41 cellular contexts compared by ENCODE assay signal in the genomic region with DNA sequence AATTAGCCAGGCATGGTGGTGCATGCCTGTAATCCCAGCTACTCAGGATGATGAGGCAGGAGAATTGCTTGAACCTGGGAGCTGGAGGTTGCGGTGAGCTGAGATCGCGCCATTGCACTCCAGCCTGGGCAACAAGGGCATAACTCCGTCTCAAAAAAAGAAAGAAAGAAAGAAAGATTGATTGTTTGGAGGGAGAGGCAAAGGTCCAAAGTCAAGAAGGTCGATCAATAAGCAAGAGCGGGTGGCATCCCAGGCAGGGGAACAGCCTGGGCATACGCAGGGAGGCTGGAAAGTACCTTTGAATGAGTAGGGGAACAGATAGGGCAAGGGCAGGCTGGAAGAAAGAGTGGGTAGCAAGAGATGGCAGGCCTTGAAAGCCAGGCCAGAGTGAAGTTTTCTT. TPM values are rescaled to one million over a fixed set of nuclear protein-coding genes. Genes with fewer than 3 reads are reported as not detected.
"Had no signal": no experiment of that assay in that cellular context is flagged by ENCODE, and none has a peak within 500 bp of the region (broad histone marks: within the 10 kb centered on the region; RNA-seq: fewer than 3 reads in every experiment).

No MANE protein-coding gene starts in this region.

- H3K9me3 Mint-ChIP-seq: activated B cell treated with CpG ODN at 0.5 μM for 24 hours; activated CD4-positive, alpha-beta memory T cell treated with anti-CD3 and anti-CD28 coated beads for 36 hours; activated CD4-positive, alpha-beta T cell treated with anti-CD3 and anti-CD28 coated beads, Interleukin-2, amount 10 ng/mL, durations not matched to agents 24 days and 14 days; activated CD8-positive, alpha-beta T cell treated with anti-CD3 and anti-CD28 coated beads for 36 hours; activated naive CD4-positive, alpha-beta T cell treated with anti-CD3 and anti-CD28 coated beads for 36 hours; activated naive CD4-positive, alpha-beta T cell treated with anti-CD3 and anti-CD28 coated beads, Interleukin-2, amount 50 U/mL, for 72 hours; activated naive CD8-positive, alpha-beta T cell treated with anti-CD3 and anti-CD28 coated beads for 36 hours; activated T-cell treated with anti-CD3 and anti-CD28 coated beads, Interleukin-2, amount 50 U/mL, for 4 hours; activated T-cell treated with anti-CD3 and anti-CD28 coated beads, Interleukin-2, amount 50 U/mL, for 72 hours; activated T-helper 1 cell treated with anti-CD3 and anti-CD28 coated beads, Interleukin-12 subunit alpha, Interleukin-12 subunit beta, Interleukin-2, Interleukin-4 antibody, amounts not matched to agents 30 ng/mL and 10 ng/mL and 1 ng/mL, durations not matched to agents 14 hours and 24 hours and 36 hours; activated T-helper 17 cell treated with anti-CD3 and anti-CD28 coated beads, Interleukin-2, amount 50 U/mL, for 72 hours; central memory CD8-positive, alpha-beta T cell; T-helper 1 cell treated with Interleukin-12 subunit alpha and Interleukin-12 subunit beta and Interleukin-4 antibody, amounts not matched to agents 30 μg/mL and 1 μg/mL, for 36 hours; T-helper 2 cell treated with Interferon-gamma antibody and Interleukin-4, amounts not matched to agents 5 μg/mL and 100 μg/mL, for 36 hours had no signal

- H3K9me3 ChIP-seq: adrenal gland, body of pancreas, breast epithelium had no signal

- H3K36me3 ChIP-seq: adrenal gland, brain microvascular endothelial cell, breast epithelium had no signal

- DNase-seq: activated B cell treated with CpG ODN at 0.5 μM for 24 hours; activated CD4-positive, alpha-beta memory T cell treated with anti-CD3 and anti-CD28 coated beads for 36 hours; activated CD4-positive, alpha-beta T cell treated with anti-CD3 and anti-CD28 coated beads for 4 hours; activated CD4-positive, alpha-beta T cell treated with anti-CD3 and anti-CD28 coated beads, Interleukin-2, amount 10 ng/mL, durations not matched to agents 24 days and 14 days; activated CD4-positive, alpha-beta T cell treated with anti-CD3 and anti-CD28 coated beads, Interleukin-2, amount 50 U/mL, for 1 hour; activated CD4-positive, alpha-beta T cell treated with anti-CD3 and anti-CD28 coated beads, Interleukin-2, amount 50 U/mL, for 4 hours; activated CD4-positive, CD25-positive, alpha-beta regulatory T cell treated with anti-CD3 and anti-CD28 coated beads, Interleukin-2, amount 50 U/mL, for 72 hours; activated CD8-positive, alpha-beta memory T cell treated with anti-CD3 and anti-CD28 coated beads, Interleukin-2, amount 50 U/mL, for 4 hours; activated CD8-positive, alpha-beta T cell treated with anti-CD3 and anti-CD28 coated beads for 36 hours; activated effector memory CD4-positive, alpha-beta T cell treated with anti-CD3 and anti-CD28 coated beads, Interleukin-2, amount 50 U/mL, for 16 hours; activated gamma-delta T cell treated with Interleukin-2 at 50 U/mL for 16 hours; activated naive CD4-positive, alpha-beta T cell; activated naive CD4-positive, alpha-beta T cell treated with anti-CD3 and anti-CD28 coated beads for 36 hours; activated naive CD4-positive, alpha-beta T cell treated with anti-CD3 and anti-CD28 coated beads, Interleukin-2, amount 50 U/mL, for 16 hours; activated naive CD8-positive, alpha-beta T cell treated with anti-CD3 and anti-CD28 coated beads for 36 hours; activated T-cell treated with anti-CD3 and anti-CD28 coated beads for 4 hours; activated T-cell treated with anti-CD3 and anti-CD28 coated beads, Interleukin-2, amount 50 U/mL, for 1 hour; activated T-cell treated with anti-CD3 and anti-CD28 coated beads, Interleukin-2, amount 50 U/mL, for 4 hours; activated T-cell treated with anti-CD3 and anti-CD28 coated beads, Interleukin-2, amount 50 U/mL, for 72 hours; adrenal gland; amniotic stem cell; aorta; body of pancreas; brain microvascular endothelial cell; caudate nucleus; cerebellar nuclear complex; T-helper 1 cell; T-helper 2 cell; T-helper 9 cell had no signal

- H3K4me3 ChIP-seq: adrenal gland, body of pancreas, breast epithelium had no signal

- H3K27ac ChIP-seq: adrenal gland, body of pancreas, brain microvascular endothelial cell, breast epithelium, VCaP had no signal

- ATAC-seq: activated CD8-positive, alpha-beta T cell treated with anti-CD3 and anti-CD28 coated beads for 36 hours; activated naive CD4-positive, alpha-beta T cell treated with anti-CD3 and anti-CD28 coated beads, Interleukin-2, amount 50 U/mL, for 72 hours; activated T-cell treated with anti-CD3 and anti-CD28 coated beads, Interleukin-2, amount 50 U/mL, for 4 hours; activated T-cell treated with anti-CD3 and anti-CD28 coated beads, Interleukin-2, amount 50 U/mL, for 72 hours; activated T-helper 17 cell treated with anti-CD3 and anti-CD28 coated beads, Interleukin-2, amount 50 U/mL, for 72 hours; body of pancreas had no signal

- H3K4me1 ChIP-seq: breast epithelium had no signal

- H3K36me3 Mint-ChIP-seq: activated CD4-positive, alpha-beta memory T cell treated with anti-CD3 and anti-CD28 coated beads for 36 hours; activated naive CD4-positive, alpha-beta T cell treated with anti-CD3 and anti-CD28 coated beads, Interleukin-2, amount 50 U/mL, for 72 hours; activated naive CD8-positive, alpha-beta T cell treated with anti-CD3 and anti-CD28 coated beads for 36 hours had no signal

- H3K4me1 Mint-ChIP-seq: activated T-helper 17 cell treated with anti-CD3 and anti-CD28 coated beads, Interleukin-2, amount 50 U/mL, for 72 hours had no signal

- H3K4me3 Mint-ChIP-seq: activated B cell treated with CpG ODN at 0.5 μM for 24 hours; activated CD4-positive, alpha-beta memory T cell treated with anti-CD3 and anti-CD28 coated beads for 36 hours; activated CD4-positive, alpha-beta T cell treated with anti-CD3 and anti-CD28 coated beads, Interleukin-2, amount 10 ng/mL, durations not matched to agents 24 days and 14 days; activated CD8-positive, alpha-beta T cell treated with anti-CD3 and anti-CD28 coated beads for 36 hours; activated naive CD4-positive, alpha-beta T cell treated with anti-CD3 and anti-CD28 coated beads for 36 hours; activated naive CD8-positive, alpha-beta T cell treated with anti-CD3 and anti-CD28 coated beads for 36 hours; activated T-cell treated with anti-CD3 and anti-CD28 coated beads, Interleukin-2, amount 50 U/mL, for 4 hours; activated T-cell treated with anti-CD3 and anti-CD28 coated beads, Interleukin-2, amount 50 U/mL, for 72 hours; activated T-helper 1 cell treated with anti-CD3 and anti-CD28 coated beads, Interleukin-12 subunit alpha, Interleukin-12 subunit beta, Interleukin-2, Interleukin-4 antibody, amounts not matched to agents 30 ng/mL and 10 ng/mL and 1 ng/mL, durations not matched to agents 14 hours and 24 hours and 36 hours; activated T-helper 17 cell treated with anti-CD3 and anti-CD28 coated beads, Interleukin-2, amount 50 U/mL, for 72 hours; central memory CD8-positive, alpha-beta T cell; T-helper 1 cell treated with Interleukin-12 subunit alpha and Interleukin-12 subunit beta and Interleukin-4 antibody, amounts not matched to agents 30 μg/mL and 1 μg/mL, for 36 hours; T-helper 2 cell treated with Interferon-gamma antibody and Interleukin-4, amounts not matched to agents 5 μg/mL and 100 μg/mL, for 36 hours had no signal

- H3K27me3 ChIP-seq: adrenal gland, body of pancreas, brain microvascular endothelial cell, breast epithelium had no signal

- H3K27ac Mint-ChIP-seq: activated B cell treated with CpG ODN at 0.5 μM for 24 hours; activated CD4-positive, alpha-beta memory T cell treated with anti-CD3 and anti-CD28 coated beads for 36 hours; activated CD4-positive, alpha-beta T cell treated with anti-CD3 and anti-CD28 coated beads, Interleukin-2, amount 10 ng/mL, durations not matched to agents 24 days and 14 days; activated CD8-positive, alpha-beta T cell treated with anti-CD3 and anti-CD28 coated beads for 36 hours; activated naive CD4-positive, alpha-beta T cell treated with anti-CD3 and anti-CD28 coated beads for 36 hours; activated naive CD4-positive, alpha-beta T cell treated with anti-CD3 and anti-CD28 coated beads, Interleukin-2, amount 50 U/mL, for 72 hours; activated naive CD8-positive, alpha-beta T cell treated with anti-CD3 and anti-CD28 coated beads for 36 hours; activated T-cell treated with anti-CD3 and anti-CD28 coated beads, Interleukin-2, amount 50 U/mL, for 72 hours; activated T-helper 1 cell treated with anti-CD3 and anti-CD28 coated beads, Interleukin-12 subunit alpha, Interleukin-12 subunit beta, Interleukin-2, Interleukin-4 antibody, amounts not matched to agents 30 ng/mL and 10 ng/mL and 1 ng/mL, durations not matched to agents 14 hours and 24 hours and 36 hours; activated T-helper 17 cell treated with anti-CD3 and anti-CD28 coated beads, Interleukin-2, amount 50 U/mL, for 72 hours; T-helper 1 cell treated with Interleukin-12 subunit alpha and Interleukin-12 subunit beta and Interleukin-4 antibody, amounts not matched to agents 30 μg/mL and 1 μg/mL, for 36 hours; T-helper 2 cell treated with Interferon-gamma antibody and Interleukin-4, amounts not matched to agents 5 μg/mL and 100 μg/mL, for 36 hours had no signal

- FAIRE-seq: astrocyte, TTC549 had no signal

RNA-seq across cellular contexts. Expression of a gene that starts 11.9 kb away (rescaled TPM):
- total RNA-seq: activated B cell treated with CpG ODN at 0.5 μM for 24 hours; activated CD4-positive, alpha-beta memory T cell treated with anti-CD3 and anti-CD28 coated beads for 36 hours; activated CD4-positive, alpha-beta T cell treated with anti-CD3 and anti-CD28 coated beads, Interleukin-2, amount 10 ng/mL, durations not matched to agents 24 days and 14 days; activated CD8-positive, alpha-beta memory T cell treated with anti-CD3 and anti-CD28 coated beads for 36 hours; activated CD8-positive, alpha-beta T cell treated with anti-CD3 and anti-CD28 coated beads for 36 hours; activated naive CD4-positive, alpha-beta T cell treated with anti-CD3 and anti-CD28 coated beads for 36 hours; activated naive CD4-positive, alpha-beta T cell treated with anti-CD3 and anti-CD28 coated beads, Interleukin-2, amount 50 U/mL, for 72 hours; activated naive CD8-positive, alpha-beta T cell treated with anti-CD3 and anti-CD28 coated beads for 36 hours; activated T-cell treated with anti-CD3 and anti-CD28 coated beads, Interleukin-2, amount 50 U/mL, for 4 hours; activated T-cell treated with anti-CD3 and anti-CD28 coated beads, Interleukin-2, amount 50 U/mL, for 72 hours; activated T-helper 1 cell treated with anti-CD3 and anti-CD28 coated beads, Interleukin-12 subunit alpha, Interleukin-12 subunit beta, Interleukin-2, Interleukin-4 antibody, amounts not matched to agents 30 ng/mL and 10 ng/mL and 1 ng/mL, durations not matched to agents 14 hours and 24 hours and 36 hours; activated T-helper 17 cell treated with anti-CD3 and anti-CD28 coated beads, Interleukin-2, amount 50 U/mL, for 72 hours; aorta; astrocyte; body of pancreas; breast epithelium; chondrocyte had no signal
- polyA plus RNA-seq: aorta had no signal

RNA-seq across cellular contexts. Expression of a gene that starts 15.7 kb away (rescaled TPM):
- total RNA-seq: activated T-cell treated with anti-CD3 and anti-CD28 coated beads, Interleukin-2, amount 50 U/mL, for 72 hours had no signal

RNA-seq across cellular contexts. Expression of a gene that starts 15.8 kb away (rescaled TPM):
- total RNA-seq: activated B cell treated with CpG ODN at 0.5 μM for 24 hours; activated CD4-positive, alpha-beta memory T cell treated with anti-CD3 and anti-CD28 coated beads for 36 hours; activated CD4-positive, alpha-beta T cell treated with anti-CD3 and anti-CD28 coated beads, Interleukin-2, amount 10 ng/mL, durations not matched to agents 24 days and 14 days; activated CD8-positive, alpha-beta memory T cell treated with anti-CD3 and anti-CD28 coated beads for 36 hours; activated CD8-positive, alpha-beta T cell treated with anti-CD3 and anti-CD28 coated beads for 36 hours; activated naive CD4-positive, alpha-beta T cell treated with anti-CD3 and anti-CD28 coated beads for 36 hours; activated naive CD4-positive, alpha-beta T cell treated with anti-CD3 and anti-CD28 coated beads, Interleukin-2, amount 50 U/mL, for 72 hours; activated naive CD8-positive, alpha-beta T cell treated with anti-CD3 and anti-CD28 coated beads for 36 hours; activated T-cell treated with anti-CD3 and anti-CD28 coated beads, Interleukin-2, amount 50 U/mL, for 4 hours; activated T-cell treated with anti-CD3 and anti-CD28 coated beads, Interleukin-2, amount 50 U/mL, for 72 hours; activated T-helper 1 cell treated with anti-CD3 and anti-CD28 coated beads, Interleukin-12 subunit alpha, Interleukin-12 subunit beta, Interleukin-2, Interleukin-4 antibody, amounts not matched to agents 30 ng/mL and 10 ng/mL and 1 ng/mL, durations not matched to agents 14 hours and 24 hours and 36 hours; activated T-helper 17 cell treated with anti-CD3 and anti-CD28 coated beads, Interleukin-2, amount 50 U/mL, for 72 hours; astrocyte; body of pancreas; chondrocyte had no signal

RNA-seq across cellular contexts. Expression of a gene that starts 24.5 kb away (rescaled TPM):
- total RNA-seq: activated B cell treated with CpG ODN at 0.5 μM for 24 hours had no signal
